ENCODE assay signal across 18 cellular contexts in the genomic region with DNA sequence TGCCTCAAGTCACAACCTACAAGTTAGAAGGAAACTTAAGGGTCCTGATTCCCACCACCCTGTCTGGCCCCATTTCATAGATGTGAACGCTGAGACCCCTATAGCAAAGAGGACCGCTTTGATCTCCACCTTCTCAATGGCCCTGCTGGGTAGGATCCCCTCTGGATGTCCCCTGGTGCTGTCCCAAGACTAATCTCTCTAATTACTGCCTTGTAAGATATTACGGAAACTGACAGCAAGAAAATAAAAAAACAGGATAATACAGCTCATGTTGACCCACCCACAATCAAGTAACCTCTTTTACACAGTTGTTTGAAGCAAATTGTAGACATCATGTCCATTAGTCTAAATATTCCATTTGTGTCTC. TPM values are rescaled to one million over a fixed set of nuclear protein-coding genes. Genes with fewer than 3 reads are reported as not detected.
DNase-seq lines count a peak whose midpoint lies in the region; ATAC-seq, FAIRE-seq and TF ChIP-seq lines count a peak whose summit lies in the region.
"Had no signal": no experiment of that assay in that cellular context is flagged by ENCODE, and none has a peak within 500 bp of the region (broad histone marks: within the 10 kb centered on the region; RNA-seq: fewer than 3 reads in every experiment).

No MANE protein-coding gene starts in this region.

- H3K27me3 ChIP-seq in OCI-LY1 (ENCODE audit: insufficient read depth, low read length) (no peaks in the 10 kb centered on the region), HepG2 (ENCODE audit: control insufficient read depth in 1 of 2, insufficient read depth in 2 of 2, low read length in 2 of 2) (peaks cover 5 to 69% of the 10 kb centered on the region in 2 experiments)

- ATAC-seq in T-helper 17 cell (no peak), naive B cell (ENCODE audit: low read depth in 2 of 2) (no peak), HepG2 (no peak)
- ATAC-seq: CD8-positive, alpha-beta T cell; GM12878 had no signal

- FAIRE-seq in HepG2 (lab: Jason Lieb, UNC) = no peak
- FAIRE-seq: A204.1, GM12878 had no signal

- H3K79me2 ChIP-seq in OCI-LY1 (ENCODE audit: insufficient read depth, low read length) (no peaks in the 10 kb centered on the region), HepG2 (ENCODE audit: insufficient read depth, low read length) (no peaks in the 10 kb centered on the region)

- H3K4me2 ChIP-seq in OCI-LY1 (ENCODE audit: low read length) (no peak overlapping the region), HepG2 (ENCODE audit: low read depth, low read length) (no peak overlapping the region)

- H3K4me3 ChIP-seq in OCI-LY1 (ENCODE audit: low read depth, low read length, poor library complexity, severe bottlenecking) = no peak overlapping the region
- no peak overlapping the region for H3K4me3 ChIP-seq in HepG2 (replicated peaks in 1 of 3; ENCODE audit: insufficient read depth in 1 of 3, low read depth in 2 of 3, low read length in 3 of 3)
- H3K4me3 ChIP-seq: GM12878 had no signal

- CTCF ChIA-PET in HepG2 (lab: Yijun Ruan, JAX; ENCODE audit: low intra/inter-chr PET ratio, low total read pairs) = no interaction called here

- H3K36me3 ChIP-seq in OCI-LY1 (ENCODE audit: insufficient read depth, low read length) (no peaks in the 10 kb centered on the region), HepG2 (replicated peaks in 1 of 2; ENCODE audit: control insufficient read depth in 1 of 2, insufficient read depth in 2 of 2, low read length in 2 of 2) (no peaks in the 10 kb centered on the region)

- H4K20me1 ChIP-seq in OCI-LY1 (ENCODE audit: insufficient read depth, low read length) = no peaks in the 10 kb centered on the region
- H4K20me1 ChIP-seq in HepG2 (ENCODE audit: insufficient read depth, low read length) = no peaks in the 10 kb centered on the region

- H3K36me3 Mint-ChIP-seq in T-helper 17 cell (ENCODE audit: low read depth) (peaks cover 2% of the 10 kb centered on the region), naive B cell (peaks cover 7 to 8% of the 10 kb centered on the region in 2 donors)
- H3K36me3 Mint-ChIP-seq: CD8-positive, alpha-beta T cell had no signal

- in situ Hi-C loops in HepG2 (cut with HindIII; ENCODE audit: extremely low pct_ligation_motif_present, low pct_unique_long_range_greater_than_20kb) = no loop called here

- H3K9ac ChIP-seq in OCI-LY1 (ENCODE audit: low read length) = no peak overlapping the region; the same call in 1 of the 2 replicates
- no peak overlapping the region for H3K9ac ChIP-seq in HepG2 (ENCODE audit: insufficient read depth, low read depth, low read length)

- no peak for TF ChIP-seq POLR2A in HepG2 (IDR thresholded peaks at IDR 0.05; ENCODE audit: insufficient read depth in 1 of 2, low read depth in 2 of 2, low read length in 2 of 2)

- no peak for TF ChIP-seq RAD21 in HepG2 (CRISPR knock-in tag; IDR thresholded peaks at IDR 0.05)

- H3K9me3 ChIP-seq in OCI-LY1 (ENCODE audit: low read length) = no peaks in the 10 kb centered on the region
- H3K9me3 ChIP-seq in T-helper 17 cell (ENCODE audit: control insufficient read depth, low read length, poor library complexity, severe bottlenecking) = no peaks in the 10 kb centered on the region
- H3K9me3 ChIP-seq in HepG2 (ENCODE audit: low read length) = no peaks in the 10 kb centered on the region

- no peak overlapping the region for H2AFZ ChIP-seq in OCI-LY1 (ENCODE audit: low read length)
- H2AFZ ChIP-seq in HepG2 (ENCODE audit: low read length) = no peak overlapping the region

- H3K27me3 Mint-ChIP-seq in T-helper 17 cell = peaks cover 26% of the 10 kb centered on the region
- H3K27me3 Mint-ChIP-seq in naive B cell = no peaks in the 10 kb centered on the region

- H3K4me1 ChIP-seq in OCI-LY1 (ENCODE audit: insufficient read depth, low read length, severe bottlenecking) (peaks cover 88% of the 10 kb centered on the region), HepG2 (ENCODE audit: insufficient read depth, low read length) (no peaks in the 10 kb centered on the region)

- H3K27ac ChIP-seq in OCI-LY1 (ENCODE audit: low read depth, low read length, poor library complexity, severe bottlenecking) (peak overlapping the region; percentile 99), HepG2 (ENCODE audit: extremely low read length, insufficient read depth, low read length) (no peak overlapping the region)

- 1% methylated on average over 3 of the region's 3 CpGs for WGBS in HepG2 (ENCODE audit: low lambda C conversion rate)

- H3K4me3 Mint-ChIP-seq in T-helper 17 cell (no peak overlapping the region), naive B cell (peak overlapping the region in 4 of 8 donors; percentile 1 to 81 (median 52))
- H3K4me3 Mint-ChIP-seq: CD8-positive, alpha-beta T cell had no signal

- TF ChIP-seq EP300 in HepG2 (IDR thresholded peaks at IDR 0.05; ENCODE audit: low read depth in 2 of 2, low read length in 2 of 2) (no peak), HepG2 (CRISPR knock-in tag; IDR thresholded peaks at IDR 0.05; ENCODE audit: borderline replicate concordance) (no peak)

- intact Hi-C loops in HepG2 (cut with micrococcal nuclease; ENCODE audit: unreplicated experiment) = no loop called here

- no peaks in the 10 kb centered on the region for H3K9me2 ChIP-seq in OCI-LY1 (ENCODE audit: low read depth, low read length)

- peaks cover 10% of the 10 kb centered on the region for H3K4me1 Mint-ChIP-seq in T-helper 17 cell
- H3K4me1 Mint-ChIP-seq in naive B cell = peaks cover 72 to 90% (median 89%) of the 10 kb centered on the region in 3 donors

- H3F3A ChIP-seq in OCI-LY1 (ENCODE audit: insufficient read depth, low read length) = no peaks in the 10 kb centered on the region

- H3K9me3 Mint-ChIP-seq in naive B cell = no peaks in the 10 kb centered on the region
- H3K9me3 Mint-ChIP-seq: CD8-positive, alpha-beta T cell had no signal

- H3K27ac Mint-ChIP-seq in T-helper 17 cell (peak overlapping the region; percentile 19), naive B cell (peak overlapping the region; percentile 17 to 96 (median 86))
- H3K27ac Mint-ChIP-seq: CD8-positive, alpha-beta T cell had no signal

- POLR2A ChIA-PET in HepG2 (lab: Yijun Ruan, JAX) = no interaction called here

- no peak for TF ChIP-seq CTCF in OCI-LY1 (IDR thresholded peaks at IDR 0.05; ENCODE audit: low read length)
- no peak for TF ChIP-seq CTCF in HepG2 (CRISPR knock-in tag; IDR thresholded peaks at IDR 0.05)

- BruUV-seq in HepG2 (replicated peaks; lab: Mats Ljungman, UMichigan) = no TSS peak

- DNase-seq in T-helper 17 cell (no peak), naive B cell (no peak), RPMI8226 (no peak), HepG2 (ENCODE audit: low spot score) (no peak), NCI-H2227 (lab: John Stamatoyannopoulos, UW; ENCODE audit: unreplicated experiment) (no peak), inferior parietal cortex (ENCODE audit: extremely low spot score) (no peak)
- DNase-seq: ACHN; Calu3; CD8-positive, alpha-beta T cell; DMS79 treated with DMSO at 0.1 percent for 48 hours; EL; GOT3; H7 had no signal

TF ChIP-seq in HepG2, 621 proteins besides CTCF, POLR2A, EP300 and RAD21:
- TF ChIP-seq ZKSCAN1 (IDR thresholded peaks at IDR 0.05; ENCODE audit: low read length) (no peak), CHCHD3 (CRISPR knock-in tag; IDR thresholded peaks at IDR 0.05) (no peak), AGO1 (IDR thresholded peaks at IDR 0.05; ENCODE audit: low read depth, low read length, poor library complexity, severe bottlenecking) (no peak), SCMH1 (CRISPR knock-in tag; IDR thresholded peaks at IDR 0.05; ENCODE audit: borderline replicate concordance) (no peak)

RNA-seq across cellular contexts. Expression of a gene that starts 20.9 kb away (rescaled TPM):
- 1 to 10 TPM in 1 of 2 donors, not detected in 1; 1.9 TPM for total RNA-seq in T-helper 17 cell
- 100 to 1,000 TPM; 233 to 640 (median 475) TPM for polyA plus RNA-seq in naive B cell (ENCODE audit: low read depth in 6 of 6)
- total RNA-seq in HepG2 (2016; rRNA removed; fragmentation: Illumina TruSeq; extraction: Trizol) = not detected in 2 replicates
- not detected in 2 replicates for total RNA-seq in HepG2 (2016; cell fraction: cytosol; rRNA removed; fragmentation: Illumina TruSeq; extraction: Trizol; ENCODE audit: low read depth)
- total RNA-seq in HepG2 (2016; cell fraction: insoluble cytoplasmic fraction; rRNA removed; fragmentation: Illumina TruSeq; extraction: Trizol) = not detected in 2 replicates
- total RNA-seq in HepG2 (2016; cell fraction: membrane; rRNA removed; fragmentation: Illumina TruSeq; extraction: Trizol) = not detected in 2 replicates
- not detected in 2 replicates for total RNA-seq in HepG2 (2016; cell fraction: nucleus; rRNA removed; fragmentation: Illumina TruSeq; extraction: Trizol)
- not detected in 2 replicates for polyA plus RNA-seq in HepG2 (2011; rRNA removed)
- not detected in 2 replicates for polyA plus RNA-seq in HepG2 (2011; cell fraction: cytosol; rRNA removed)
- polyA plus RNA-seq in HepG2 (2011; cell fraction: nucleus; rRNA removed) = not detected in 2 replicates
- not detected in 2 replicates for polyA plus RNA-seq in HepG2 (2012)
- not detected in 2 replicates for polyA plus RNA-seq in HepG2 (2016; cell fraction: cytosol; fragmentation: Illumina TruSeq; extraction: Trizol; ENCODE audit: low read depth)
- polyA plus RNA-seq in HepG2 (2016; cell fraction: insoluble cytoplasmic fraction; fragmentation: Illumina TruSeq; extraction: Trizol; ENCODE audit: low read depth) = not detected in 2 replicates
- not detected in 2 replicates for polyA plus RNA-seq in HepG2 (2016; cell fraction: membrane; fragmentation: Illumina TruSeq; extraction: Trizol; ENCODE audit: low read depth)
- polyA plus RNA-seq in HepG2 (2016; cell fraction: nucleus; fragmentation: Illumina TruSeq; extraction: Trizol; ENCODE audit: insufficient read depth, low read depth) = not detected in 2 replicates
- not detected in 2 replicates for polyA minus RNA-seq in HepG2 (2011; rRNA and poly(A)+ RNA removed; ENCODE audit: low replicate concordance)
- polyA minus RNA-seq in HepG2 (2011; cell fraction: cytosol; rRNA and poly(A)+ RNA removed) = not detected in 2 replicates
- polyA minus RNA-seq in HepG2 (2011; cell fraction: nucleus; rRNA and poly(A)+ RNA removed) = not detected in 2 replicates
- total RNA-seq: Calu3, G401, GM12878, H7 had no signal
- polyA plus RNA-seq: BJ, GM12878 had no signal
